Comparison of ENCODE assay signal across 8 cellular contexts in genomic region chr1:71587961-71588360, GRCh38.
DNase-seq lines count a peak whose midpoint lies in the region; ATAC-seq and TF ChIP-seq lines count a peak whose summit lies in the region.

No MANE protein-coding gene starts in this region.

- CTCF ChIA-PET in AG04450 (lab: Charles Lee): interaction anchor here (1.0 to 2.7 kb wide), 3 partner anchors 292 to 450 kb away, joined by 3 to 19 read pairs (median 4); no protein-coding TSS in a partner anchor
- CTCF ChIA-PET in SK-N-SH (lab: Yijun Ruan, JAX): interaction anchor here (0.7 to 6.3 kb wide), 7 partner anchors 10 to 696 kb away, joined by 3 to 55 read pairs (median 7); no protein-coding TSS in a partner anchor

- H3K9me3 ChIP-seq in AG04450 (ENCODE audit: control insufficient read depth, insufficient read depth, low read length) (no peaks in the 10 kb centered on the region), GM23248 (ENCODE audit: low read depth) (no peaks in the 10 kb centered on the region), SK-N-SH (no peaks in the 10 kb centered on the region), stomach (no peaks in the 10 kb centered on the region)

- no peaks in the 10 kb centered on the region for H3K4me1 ChIP-seq in GM23248 (ENCODE audit: insufficient read depth)
- no peaks in the 10 kb centered on the region; a peak in 1 of 4 replicates for H3K4me1 ChIP-seq in SK-N-SH (ENCODE audit: control insufficient read depth in 1 of 2, insufficient read depth in 2 of 2, low read depth in 1 of 2, low read length in 1 of 2)
- H3K4me1 ChIP-seq in stomach: peaks cover 0 to 12% (median 0%) of the 10 kb centered on the region in 4 donors

- H3K4me3 Mint-ChIP-seq in activated T-cell treated with anti-CD3 and anti-CD28 coated beads, Interleukin-2, amount 50 U/mL, for 72 hours: no peak overlapping the region

- ATAC-seq in left ventricle myocardium superior: peak; percentile 57
- no peak for ATAC-seq in activated T-cell treated with anti-CD3 and anti-CD28 coated beads, Interleukin-2, amount 50 U/mL, for 72 hours (replicated peaks in 1 of 2)

- no peak overlapping the region for H3K27ac Mint-ChIP-seq in activated T-cell treated with anti-CD3 and anti-CD28 coated beads, Interleukin-2, amount 50 U/mL, for 72 hours

- 26 to 30% methylated on average over 3 of the region's 3 CpGs for WGBS in GM23248 (ENCODE audit: low coverage in 1 of 2, low lambda C conversion rate in 2 of 2, missing lambda C conversion rate in 2 of 2), 2 experiments
- WGBS in SK-N-SH (ENCODE audit: low lambda C conversion rate): 39% methylated on average over 3 of the region's 3 CpGs
- 16 to 35% (median 30%) methylated on average over 3 of the region's 3 CpGs for WGBS in stomach, 5 donors

- TF ChIP-seq EP300 in SK-N-SH (IDR thresholded peaks at IDR 0.05; ENCODE audit: borderline replicate concordance in 1 of 2, low read depth in 1 of 2, low read length in 1 of 2) (no peak), stomach (IDR thresholded peaks at IDR 0.05) (no peak)

- peak; percentile 81 for TF ChIP-seq RAD21 in SK-N-SH (IDR thresholded peaks at IDR 0.05; ENCODE audit: low read length)

- H3K27ac ChIP-seq in AG04450 (ENCODE audit: low read depth, low read length) (no peak overlapping the region), GM23248 (no peak overlapping the region), SK-N-SH (ENCODE audit: low read depth in 2 of 2, low read length in 1 of 2) (no peak overlapping the region), stomach (no peak overlapping the region)

- in situ Hi-C loops in GM23248 (cut with MboI): loop anchor here (25.0 kb wide), 1 partner anchor 449 kb away; no protein-coding TSS in a partner anchor

- TF ChIP-seq CTCF in AG04450 (IDR thresholded peaks at IDR 0.05; ENCODE audit: low read depth, low read length): peak; percentile 48
- TF ChIP-seq CTCF in SK-N-SH (IDR thresholded peaks at IDR 0.05): peak; percentile 48
- TF ChIP-seq CTCF in stomach (IDR thresholded peaks at IDR 0.05): peak in 3 of 7 experiments; percentile 10 to 28 (median 27)

- H3K4me1 Mint-ChIP-seq in activated T-cell treated with anti-CD3 and anti-CD28 coated beads, Interleukin-2, amount 50 U/mL, for 72 hours (ENCODE audit: low read depth): no peaks in the 10 kb centered on the region

- TF ChIP-seq POLR2A in stomach (IDR thresholded peaks at IDR 0.05): no peak

- no peaks in the 10 kb centered on the region for H3K27me3 Mint-ChIP-seq in activated T-cell treated with anti-CD3 and anti-CD28 coated beads, Interleukin-2, amount 50 U/mL, for 72 hours (ENCODE audit: low read depth)

- H3K4me3 ChIP-seq in AG04450 (ENCODE audit: low read depth, low read length) (no peak overlapping the region), GM23248 (no peak overlapping the region), SK-N-SH (ENCODE audit: low read depth in 2 of 2, low read length in 1 of 2) (no peak overlapping the region), stomach (no peak overlapping the region)

- H3F3A ChIP-seq in GM23248 (ENCODE audit: insufficient read depth) (no peaks in the 10 kb centered on the region), SK-N-SH (replicated peaks; ENCODE audit: insufficient read depth) (no peaks in the 10 kb centered on the region)

- H3K36me3 ChIP-seq in GM23248 (ENCODE audit: low read depth) (no peaks in the 10 kb centered on the region), SK-N-SH (replicated peaks in 1 of 2; ENCODE audit: control insufficient read depth in 1 of 2, insufficient read depth in 2 of 2, low read length in 1 of 2) (no peaks in the 10 kb centered on the region), stomach (no peaks in the 10 kb centered on the region)

- peaks cover 0 to 4% of the 10 kb centered on the region in 2 donors for H3K9me3 Mint-ChIP-seq in activated T-cell treated with anti-CD3 and anti-CD28 coated beads, Interleukin-2, amount 50 U/mL, for 72 hours

- POLR2A ChIA-PET in AG04450 (lab: Yijun Ruan, JAX): no interaction called here
- POLR2A ChIA-PET in SK-N-SH (lab: Yijun Ruan, JAX): no interaction called here

- H3K36me3 Mint-ChIP-seq in activated T-cell treated with anti-CD3 and anti-CD28 coated beads, Interleukin-2, amount 50 U/mL, for 72 hours (ENCODE audit: insufficient read depth in 2 of 2): no peaks in the 10 kb centered on the region

- no peak overlapping the region for H3K4me2 ChIP-seq in GM23248 (ENCODE audit: unreplicated experiment)
- no peak overlapping the region for H3K4me2 ChIP-seq in SK-N-SH

- no peak overlapping the region for H3K9ac ChIP-seq in GM23248
- H3K9ac ChIP-seq in SK-N-SH: no peak overlapping the region

- H3K27me3 ChIP-seq in AG04450 (ENCODE audit: control insufficient read depth, insufficient read depth, low read length) (no peaks in the 10 kb centered on the region), GM23248 (replicated peaks; ENCODE audit: insufficient read depth) (no peaks in the 10 kb centered on the region), SK-N-SH (ENCODE audit: insufficient read depth) (no peaks in the 10 kb centered on the region), stomach (no peaks in the 10 kb centered on the region)

- intact Hi-C loops in left ventricle myocardium superior (cut with micrococcal nuclease): loop anchor here (5.0 kb wide), 1 partner anchor 449 kb away; no protein-coding TSS in a partner anchor
- intact Hi-C loops in stomach (cut with DNase I; ENCODE audit: low total_unique reads): no loop called here

- DNase-seq in AG04450 (ENCODE audit: low read depth, low spot score): peak; percentile 4
- DNase-seq in GM23248: peak; percentile 51
- no peak for DNase-seq in SK-N-SH
- no peak for DNase-seq in left ventricle myocardium superior
- no peak for DNase-seq in stomach
- no peak for DNase-seq in T1000 (lab: John Stamatoyannopoulos, UW)
- DNase-seq in activated T-cell treated with anti-CD3 and anti-CD28 coated beads, Interleukin-2, amount 50 U/mL, for 72 hours: no peak
- DNase-seq in SIG-M5 (lab: John Stamatoyannopoulos, UW): no peak

- no peaks in the 10 kb centered on the region for H4K20me1 ChIP-seq in GM23248 (ENCODE audit: insufficient read depth)
- no peaks in the 10 kb centered on the region for H4K20me1 ChIP-seq in SK-N-SH (ENCODE audit: insufficient read depth)

- H2AFZ ChIP-seq in GM23248 (no peak overlapping the region), SK-N-SH (ENCODE audit: low read depth) (no peak overlapping the region)

- H3K79me2 ChIP-seq in GM23248 (ENCODE audit: insufficient read depth): no peaks in the 10 kb centered on the region
- no peaks in the 10 kb centered on the region for H3K79me2 ChIP-seq in SK-N-SH (ENCODE audit: insufficient read depth)

- no peaks in the 10 kb centered on the region for H3K9me2 ChIP-seq in GM23248 (ENCODE audit: insufficient read depth)
- no peaks in the 10 kb centered on the region for H3K9me2 ChIP-seq in SK-N-SH

TF ChIP-seq in SK-N-SH, 30 proteins besides CTCF, POLR2A, EP300 and RAD21:
- TF ChIP-seq POLR2AphosphoS5 (IDR thresholded peaks at IDR 0.05; ENCODE audit: low read depth, low read length) (no peak), SMC3 (IDR thresholded peaks at IDR 0.05; ENCODE audit: low read depth, low read length) (peak; percentile 32; the same call in 1 of the 2 replicates)

Comparison
In these comparisons a context has a peak if more than half of its experiments do, and no peak if none do; other contexts are left out.
1. DNase-seq: peak in AG04450 (single experiment) and GM23248 (single experiment); none in SK-N-SH (single experiment), left ventricle myocardium superior (single experiment), stomach (single experiment), T1000 (single experiment), activated T-cell treated with anti-CD3 and anti-CD28 coated beads, Interleukin-2, amount 50 U/mL, for 72 hours (0 of 2) and SIG-M5 (single experiment).